ENCODE assay signal across 2 cellular contexts in the genomic region with DNA sequence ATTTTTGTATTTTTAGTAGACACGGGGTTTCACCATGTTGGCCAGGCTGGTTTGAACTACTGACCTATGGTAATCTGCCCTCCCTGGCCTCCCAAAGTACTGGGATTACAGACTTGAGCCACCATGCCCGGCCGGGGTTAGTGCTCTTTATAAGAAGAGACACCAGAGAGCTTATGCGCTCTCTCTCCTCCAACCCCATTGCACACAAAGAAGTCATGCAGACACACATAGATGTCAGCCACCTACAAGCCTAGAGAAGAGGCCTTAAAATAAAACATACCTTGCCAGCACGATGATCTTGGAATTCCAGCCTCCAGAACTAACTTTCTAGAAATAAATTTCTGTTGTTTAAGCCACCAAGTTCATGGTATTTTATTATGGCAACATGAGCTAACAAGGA.
TF ChIP-seq lines count a peak whose summit lies in the region.

No MANE protein-coding gene starts in this region.

TF ChIP-seq in GM23338, 12 proteins besides CTCF, POLR2A, EP300 and RAD21 (continues in another document):
- TF ChIP-seq STAT1 (IDR thresholded peaks at IDR 0.05; ENCODE audit: unreplicated experiment) (no peak), POLR2AphosphoS5 (IDR thresholded peaks at IDR 0.05; ENCODE audit: low read depth) (no peak), EZH2phosphoT487 (IDR thresholded peaks at IDR 0.05; ENCODE audit: unreplicated experiment) (no peak), ZNF114 (CRISPR knock-in tag; IDR thresholded peaks at IDR 0.05) (no peak), NANOG (IDR thresholded peaks at IDR 0.05; ENCODE audit: borderline replicate concordance) (no peak), ZNF331 (CRISPR knock-in tag; IDR thresholded peaks at IDR 0.05; ENCODE audit: low read depth) (no peak), EZH2 (IDR thresholded peaks at IDR 0.05; ENCODE audit: low read depth, unreplicated experiment) (no peak)
- TF ChIP-seq, protein P1, sequence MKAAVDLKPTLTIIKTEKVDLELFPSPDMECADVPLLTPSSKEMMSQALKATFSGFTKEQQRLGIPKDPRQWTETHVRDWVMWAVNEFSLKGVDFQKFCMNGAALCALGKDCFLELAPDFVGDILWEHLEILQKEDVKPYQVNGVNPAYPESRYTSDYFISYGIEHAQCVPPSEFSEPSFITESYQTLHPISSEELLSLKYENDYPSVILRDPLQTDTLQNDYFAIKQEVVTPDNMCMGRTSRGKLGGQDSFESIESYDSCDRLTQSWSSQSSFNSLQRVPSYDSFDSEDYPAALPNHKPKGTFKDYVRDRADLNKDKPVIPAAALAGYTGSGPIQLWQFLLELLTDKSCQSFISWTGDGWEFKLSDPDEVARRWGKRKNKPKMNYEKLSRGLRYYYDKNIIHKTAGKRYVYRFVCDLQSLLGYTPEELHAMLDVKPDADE (IDR thresholded peaks at IDR 0.05), result no peak
- TF ChIP-seq, protein P2, sequence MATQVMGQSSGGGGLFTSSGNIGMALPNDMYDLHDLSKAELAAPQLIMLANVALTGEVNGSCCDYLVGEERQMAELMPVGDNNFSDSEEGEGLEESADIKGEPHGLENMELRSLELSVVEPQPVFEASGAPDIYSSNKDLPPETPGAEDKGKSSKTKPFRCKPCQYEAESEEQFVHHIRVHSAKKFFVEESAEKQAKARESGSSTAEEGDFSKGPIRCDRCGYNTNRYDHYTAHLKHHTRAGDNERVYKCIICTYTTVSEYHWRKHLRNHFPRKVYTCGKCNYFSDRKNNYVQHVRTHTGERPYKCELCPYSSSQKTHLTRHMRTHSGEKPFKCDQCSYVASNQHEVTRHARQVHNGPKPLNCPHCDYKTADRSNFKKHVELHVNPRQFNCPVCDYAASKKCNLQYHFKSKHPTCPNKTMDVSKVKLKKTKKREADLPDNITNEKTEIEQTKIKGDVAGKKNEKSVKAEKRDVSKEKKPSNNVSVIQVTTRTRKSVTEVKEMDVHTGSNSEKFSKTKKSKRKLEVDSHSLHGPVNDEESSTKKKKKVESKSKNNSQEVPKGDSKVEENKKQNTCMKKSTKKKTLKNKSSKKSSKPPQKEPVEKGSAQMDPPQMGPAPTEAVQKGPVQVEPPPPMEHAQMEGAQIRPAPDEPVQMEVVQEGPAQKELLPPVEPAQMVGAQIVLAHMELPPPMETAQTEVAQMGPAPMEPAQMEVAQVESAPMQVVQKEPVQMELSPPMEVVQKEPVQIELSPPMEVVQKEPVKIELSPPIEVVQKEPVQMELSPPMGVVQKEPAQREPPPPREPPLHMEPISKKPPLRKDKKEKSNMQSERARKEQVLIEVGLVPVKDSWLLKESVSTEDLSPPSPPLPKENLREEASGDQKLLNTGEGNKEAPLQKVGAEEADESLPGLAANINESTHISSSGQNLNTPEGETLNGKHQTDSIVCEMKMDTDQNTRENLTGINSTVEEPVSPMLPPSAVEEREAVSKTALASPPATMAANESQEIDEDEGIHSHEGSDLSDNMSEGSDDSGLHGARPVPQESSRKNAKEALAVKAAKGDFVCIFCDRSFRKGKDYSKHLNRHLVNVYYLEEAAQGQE (IDR thresholded peaks at IDR 0.05; ENCODE audit: unreplicated experiment), result no peak
- TF ChIP-seq, protein P3, sequence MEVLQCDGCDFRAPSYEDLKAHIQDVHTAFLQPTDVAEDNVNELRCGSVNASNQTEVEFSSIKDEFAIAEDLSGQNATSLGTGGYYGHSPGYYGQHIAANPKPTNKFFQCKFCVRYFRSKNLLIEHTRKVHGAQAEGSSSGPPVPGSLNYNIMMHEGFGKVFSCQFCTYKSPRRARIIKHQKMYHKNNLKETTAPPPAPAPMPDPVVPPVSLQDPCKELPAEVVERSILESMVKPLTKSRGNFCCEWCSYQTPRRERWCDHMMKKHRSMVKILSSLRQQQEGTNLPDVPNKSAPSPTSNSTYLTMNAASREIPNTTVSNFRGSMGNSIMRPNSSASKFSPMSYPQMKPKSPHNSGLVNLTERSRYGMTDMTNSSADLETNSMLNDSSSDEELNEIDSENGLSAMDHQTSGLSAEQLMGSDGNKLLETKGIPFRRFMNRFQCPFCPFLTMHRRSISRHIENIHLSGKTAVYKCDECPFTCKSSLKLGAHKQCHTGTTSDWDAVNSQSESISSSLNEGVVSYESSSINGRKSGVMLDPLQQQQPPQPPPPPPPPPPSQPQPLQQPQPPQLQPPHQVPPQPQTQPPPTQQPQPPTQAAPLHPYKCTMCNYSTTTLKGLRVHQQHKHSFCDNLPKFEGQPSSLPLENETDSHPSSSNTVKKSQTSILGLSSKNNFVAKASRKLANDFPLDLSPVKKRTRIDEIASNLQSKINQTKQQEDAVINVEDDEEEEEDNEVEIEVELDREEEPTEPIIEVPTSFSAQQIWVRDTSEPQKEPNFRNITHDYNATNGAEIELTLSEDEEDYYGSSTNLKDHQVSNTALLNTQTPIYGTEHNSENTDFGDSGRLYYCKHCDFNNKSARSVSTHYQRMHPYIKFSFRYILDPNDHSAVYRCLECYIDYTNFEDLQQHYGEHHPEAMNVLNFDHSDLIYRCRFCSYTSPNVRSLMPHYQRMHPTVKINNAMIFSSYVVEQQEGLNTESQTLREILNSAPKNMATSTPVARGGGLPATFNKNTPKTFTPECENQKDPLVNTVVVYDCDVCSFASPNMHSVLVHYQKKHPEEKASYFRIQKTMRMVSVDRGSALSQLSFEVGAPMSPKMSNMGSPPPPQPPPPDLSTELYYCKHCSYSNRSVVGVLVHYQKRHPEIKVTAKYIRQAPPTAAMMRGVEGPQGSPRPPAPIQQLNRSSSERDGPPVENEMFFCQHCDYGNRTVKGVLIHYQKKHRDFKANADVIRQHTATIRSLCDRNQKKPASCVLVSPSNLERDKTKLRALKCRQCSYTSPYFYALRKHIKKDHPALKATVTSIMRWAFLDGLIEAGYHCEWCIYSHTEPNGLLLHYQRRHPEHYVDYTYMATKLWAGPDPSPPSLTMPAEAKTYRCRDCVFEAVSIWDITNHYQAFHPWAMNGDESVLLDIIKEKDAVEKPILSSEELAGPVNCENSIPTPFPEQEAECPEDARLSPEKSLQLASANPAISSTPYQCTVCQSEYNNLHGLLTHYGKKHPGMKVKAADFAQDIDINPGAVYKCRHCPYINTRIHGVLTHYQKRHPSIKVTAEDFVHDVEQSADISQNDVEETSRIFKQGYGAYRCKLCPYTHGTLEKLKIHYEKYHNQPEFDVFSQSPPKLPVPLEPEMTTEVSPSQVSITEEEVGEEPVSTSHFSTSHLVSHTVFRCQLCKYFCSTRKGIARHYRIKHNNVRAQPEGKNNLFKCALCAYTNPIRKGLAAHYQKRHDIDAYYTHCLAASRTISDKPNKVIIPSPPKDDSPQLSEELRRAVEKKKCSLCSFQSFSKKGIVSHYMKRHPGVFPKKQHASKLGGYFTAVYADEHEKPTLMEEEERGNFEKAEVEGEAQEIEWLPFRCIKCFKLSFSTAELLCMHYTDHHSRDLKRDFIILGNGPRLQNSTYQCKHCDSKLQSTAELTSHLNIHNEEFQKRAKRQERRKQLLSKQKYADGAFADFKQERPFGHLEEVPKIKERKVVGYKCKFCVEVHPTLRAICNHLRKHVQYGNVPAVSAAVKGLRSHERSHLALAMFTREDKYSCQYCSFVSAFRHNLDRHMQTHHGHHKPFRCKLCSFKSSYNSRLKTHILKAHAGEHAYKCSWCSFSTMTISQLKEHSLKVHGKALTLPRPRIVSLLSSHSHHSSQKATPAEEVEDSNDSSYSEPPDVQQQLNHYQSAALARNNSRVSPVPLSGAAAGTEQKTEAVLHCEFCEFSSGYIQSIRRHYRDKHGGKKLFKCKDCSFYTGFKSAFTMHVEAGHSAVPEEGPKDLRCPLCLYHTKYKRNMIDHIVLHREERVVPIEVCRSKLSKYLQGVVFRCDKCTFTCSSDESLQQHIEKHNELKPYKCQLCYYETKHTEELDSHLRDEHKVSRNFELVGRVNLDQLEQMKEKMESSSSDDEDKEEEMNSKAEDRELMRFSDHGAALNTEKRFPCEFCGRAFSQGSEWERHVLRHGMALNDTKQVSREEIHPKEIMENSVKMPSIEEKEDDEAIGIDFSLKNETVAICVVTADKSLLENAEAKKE (CRISPR knock-in tag; IDR thresholded peaks at IDR 0.05), result no peak

TF ChIP-seq in WTC11, 78 proteins besides CTCF, POLR2A, EP300 and RAD21:
- TF ChIP-seq, protein P4, sequence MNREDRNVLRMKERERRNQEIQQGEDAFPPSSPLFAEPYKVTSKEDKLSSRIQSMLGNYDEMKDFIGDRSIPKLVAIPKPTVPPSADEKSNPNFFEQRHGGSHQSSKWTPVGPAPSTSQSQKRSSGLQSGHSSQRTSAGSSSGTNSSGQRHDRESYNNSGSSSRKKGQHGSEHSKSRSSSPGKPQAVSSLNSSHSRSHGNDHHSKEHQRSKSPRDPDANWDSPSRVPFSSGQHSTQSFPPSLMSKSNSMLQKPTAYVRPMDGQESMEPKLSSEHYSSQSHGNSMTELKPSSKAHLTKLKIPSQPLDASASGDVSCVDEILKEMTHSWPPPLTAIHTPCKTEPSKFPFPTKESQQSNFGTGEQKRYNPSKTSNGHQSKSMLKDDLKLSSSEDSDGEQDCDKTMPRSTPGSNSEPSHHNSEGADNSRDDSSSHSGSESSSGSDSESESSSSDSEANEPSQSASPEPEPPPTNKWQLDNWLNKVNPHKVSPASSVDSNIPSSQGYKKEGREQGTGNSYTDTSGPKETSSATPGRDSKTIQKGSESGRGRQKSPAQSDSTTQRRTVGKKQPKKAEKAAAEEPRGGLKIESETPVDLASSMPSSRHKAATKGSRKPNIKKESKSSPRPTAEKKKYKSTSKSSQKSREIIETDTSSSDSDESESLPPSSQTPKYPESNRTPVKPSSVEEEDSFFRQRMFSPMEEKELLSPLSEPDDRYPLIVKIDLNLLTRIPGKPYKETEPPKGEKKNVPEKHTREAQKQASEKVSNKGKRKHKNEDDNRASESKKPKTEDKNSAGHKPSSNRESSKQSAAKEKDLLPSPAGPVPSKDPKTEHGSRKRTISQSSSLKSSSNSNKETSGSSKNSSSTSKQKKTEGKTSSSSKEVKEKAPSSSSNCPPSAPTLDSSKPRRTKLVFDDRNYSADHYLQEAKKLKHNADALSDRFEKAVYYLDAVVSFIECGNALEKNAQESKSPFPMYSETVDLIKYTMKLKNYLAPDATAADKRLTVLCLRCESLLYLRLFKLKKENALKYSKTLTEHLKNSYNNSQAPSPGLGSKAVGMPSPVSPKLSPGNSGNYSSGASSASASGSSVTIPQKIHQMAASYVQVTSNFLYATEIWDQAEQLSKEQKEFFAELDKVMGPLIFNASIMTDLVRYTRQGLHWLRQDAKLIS (CRISPR knock-in tag; IDR thresholded peaks at IDR 0.05; ENCODE audit: borderline replicate concordance), result no peak
- TF ChIP-seq ZNF263 (CRISPR knock-in tag; IDR thresholded peaks at IDR 0.05; ENCODE audit: low read depth), result no peak
- no peak for TF ChIP-seq TCF7 (CRISPR knock-in tag; IDR thresholded peaks at IDR 0.05; ENCODE audit: low read depth)
- no peak for TF ChIP-seq RORB (CRISPR knock-in tag; IDR thresholded peaks at IDR 0.05)
- TF ChIP-seq, protein P5, sequence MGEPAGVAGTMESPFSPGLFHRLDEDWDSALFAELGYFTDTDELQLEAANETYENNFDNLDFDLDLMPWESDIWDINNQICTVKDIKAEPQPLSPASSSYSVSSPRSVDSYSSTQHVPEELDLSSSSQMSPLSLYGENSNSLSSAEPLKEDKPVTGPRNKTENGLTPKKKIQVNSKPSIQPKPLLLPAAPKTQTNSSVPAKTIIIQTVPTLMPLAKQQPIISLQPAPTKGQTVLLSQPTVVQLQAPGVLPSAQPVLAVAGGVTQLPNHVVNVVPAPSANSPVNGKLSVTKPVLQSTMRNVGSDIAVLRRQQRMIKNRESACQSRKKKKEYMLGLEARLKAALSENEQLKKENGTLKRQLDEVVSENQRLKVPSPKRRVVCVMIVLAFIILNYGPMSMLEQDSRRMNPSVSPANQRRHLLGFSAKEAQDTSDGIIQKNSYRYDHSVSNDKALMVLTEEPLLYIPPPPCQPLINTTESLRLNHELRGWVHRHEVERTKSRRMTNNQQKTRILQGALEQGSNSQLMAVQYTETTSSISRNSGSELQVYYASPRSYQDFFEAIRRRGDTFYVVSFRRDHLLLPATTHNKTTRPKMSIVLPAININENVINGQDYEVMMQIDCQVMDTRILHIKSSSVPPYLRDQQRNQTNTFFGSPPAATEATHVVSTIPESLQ (CRISPR knock-in tag; IDR thresholded peaks at IDR 0.05), result no peak
- TF ChIP-seq, protein P6, sequence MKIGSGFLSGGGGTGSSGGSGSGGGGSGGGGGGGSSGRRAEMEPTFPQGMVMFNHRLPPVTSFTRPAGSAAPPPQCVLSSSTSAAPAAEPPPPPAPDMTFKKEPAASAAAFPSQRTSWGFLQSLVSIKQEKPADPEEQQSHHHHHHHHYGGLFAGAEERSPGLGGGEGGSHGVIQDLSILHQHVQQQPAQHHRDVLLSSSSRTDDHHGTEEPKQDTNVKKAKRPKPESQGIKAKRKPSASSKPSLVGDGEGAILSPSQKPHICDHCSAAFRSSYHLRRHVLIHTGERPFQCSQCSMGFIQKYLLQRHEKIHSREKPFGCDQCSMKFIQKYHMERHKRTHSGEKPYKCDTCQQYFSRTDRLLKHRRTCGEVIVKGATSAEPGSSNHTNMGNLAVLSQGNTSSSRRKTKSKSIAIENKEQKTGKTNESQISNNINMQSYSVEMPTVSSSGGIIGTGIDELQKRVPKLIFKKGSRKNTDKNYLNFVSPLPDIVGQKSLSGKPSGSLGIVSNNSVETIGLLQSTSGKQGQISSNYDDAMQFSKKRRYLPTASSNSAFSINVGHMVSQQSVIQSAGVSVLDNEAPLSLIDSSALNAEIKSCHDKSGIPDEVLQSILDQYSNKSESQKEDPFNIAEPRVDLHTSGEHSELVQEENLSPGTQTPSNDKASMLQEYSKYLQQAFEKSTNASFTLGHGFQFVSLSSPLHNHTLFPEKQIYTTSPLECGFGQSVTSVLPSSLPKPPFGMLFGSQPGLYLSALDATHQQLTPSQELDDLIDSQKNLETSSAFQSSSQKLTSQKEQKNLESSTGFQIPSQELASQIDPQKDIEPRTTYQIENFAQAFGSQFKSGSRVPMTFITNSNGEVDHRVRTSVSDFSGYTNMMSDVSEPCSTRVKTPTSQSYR (CRISPR knock-in tag; IDR thresholded peaks at IDR 0.05), result no peak
